ENCODE assay signal across 25 cellular contexts in the genomic region with DNA sequence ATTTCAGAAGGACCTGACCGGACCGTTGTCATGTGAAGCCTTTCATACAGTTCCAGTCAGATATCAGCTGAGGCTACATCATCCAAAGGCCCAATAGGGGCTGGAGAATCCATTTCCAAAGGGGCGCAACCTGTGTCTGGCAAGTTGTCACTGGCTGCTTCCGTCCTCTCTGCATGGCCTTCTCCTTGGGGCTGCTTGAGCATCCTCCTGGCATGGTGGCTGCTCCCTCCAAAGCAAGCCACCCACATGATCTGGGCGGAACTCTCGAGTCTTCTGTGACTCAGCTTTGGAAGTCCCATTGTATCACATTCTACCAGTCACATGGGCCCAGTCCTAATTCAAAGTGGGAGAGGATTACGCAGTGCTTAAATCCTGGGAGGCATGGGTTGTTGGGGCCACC.
"Had no signal": no experiment of that assay in that cellular context is flagged by ENCODE, and none has a peak within 500 bp of the region (broad histone marks: within the 10 kb centered on the region; RNA-seq: fewer than 3 reads in every experiment).

No MANE protein-coding gene starts in this region.

- H3K4me3 Mint-ChIP-seq: nephron; neural crest cell; stimulated activated memory B cell treated with anti-CD40 and anti-IgM and Interleukin-4, amounts not matched to agents 10 μg/mL and 1 μg/mL and 100 μg/mL, for 72 hours had no signal

- H3K36me3 Mint-ChIP-seq: stimulated activated memory B cell treated with anti-CD40 and anti-IgM and Interleukin-4, amounts not matched to agents 10 μg/mL and 1 μg/mL and 100 μg/mL, for 72 hours had no signal

- ATAC-seq: left colon; left lung; naive thymus-derived CD8-positive, alpha-beta T cell; right lobe of liver; stimulated activated memory B cell treated with anti-CD40 and anti-IgM and Interleukin-4, amounts not matched to agents 10 μg/mL and 1 μg/mL and 100 μg/mL, for 72 hours; stimulated activated naive CD8-positive, alpha-beta T cell treated with anti-CD3 and anti-CD28 coated beads, Interleukin-15, amount 100 ng/mL, for 72 hours had no signal

- H3K4me3 ChIP-seq: left lung, lower lobe of right lung, right atrium auricular region, right lobe of liver, smooth muscle cell, tibial nerve, upper lobe of left lung had no signal

- H3K27me3 ChIP-seq: left lung, right atrium auricular region, right lobe of liver, tibial nerve, upper lobe of left lung had no signal

- DNase-seq: hippocampal formation; kidney; left colon; lower lobe of right lung; mammary epithelial cell; mesenchymal stem cell; naive thymus-derived CD8-positive, alpha-beta T cell; nucleus accumbens; right lobe of liver; stimulated activated CD4-positive, alpha-beta T cell treated with anti-CD3 and anti-CD28 coated beads, Interleukin-1b, Interleukin-23, amount 100 ng/mL, for 48 hours; stimulated activated CD4-positive, alpha-beta T cell treated with anti-CD3 and anti-CD28 coated beads, Interleukin-2, amount 100 ng/mL, for 48 hours; stimulated activated CD4-positive, alpha-beta T cell treated with anti-CD3 and anti-CD28 coated beads, Interleukin-4, amount 100 ng/mL, for 4 hours; stimulated activated CD8-positive, alpha-beta memory T cell treated with anti-CD3 and anti-CD28 coated beads, Interleukin-4, amount 100 ng/mL, for 48 hours; stimulated activated naive CD4-positive, alpha-beta T cell treated with Interleukin-2 at 50 U/mL for 16 hours; substantia nigra; upper lobe of left lung had no signal

- H3K27ac ChIP-seq: left lung, lower lobe of right lung, right atrium auricular region, right lobe of liver, tibial nerve, upper lobe of left lung had no signal

- H3K27ac Mint-ChIP-seq: nephron; progenitor cell of endocrine pancreas; stimulated activated memory B cell treated with anti-CD40 and anti-IgM and Interleukin-4, amounts not matched to agents 10 μg/mL and 1 μg/mL and 100 μg/mL, for 72 hours had no signal

- H3K4me1 Mint-ChIP-seq: nephron; stimulated activated memory B cell treated with anti-CD40 and anti-IgM and Interleukin-4, amounts not matched to agents 10 μg/mL and 1 μg/mL and 100 μg/mL, for 72 hours had no signal

- H3K36me3 ChIP-seq: left lung, lower lobe of right lung, right atrium auricular region, right lobe of liver, tibial nerve, upper lobe of left lung had no signal

- H3K27me3 Mint-ChIP-seq: stimulated activated memory B cell treated with anti-CD40 and anti-IgM and Interleukin-4, amounts not matched to agents 10 μg/mL and 1 μg/mL and 100 μg/mL, for 72 hours; stimulated activated naive CD8-positive, alpha-beta T cell treated with anti-CD3 and anti-CD28 coated beads, Interleukin-15, amount 100 ng/mL, for 72 hours had no signal

- H3K9me3 ChIP-seq: left lung, lower lobe of right lung, right lobe of liver had no signal

- H3K4me1 ChIP-seq: left lung, lower lobe of right lung, right atrium auricular region, right lobe of liver, tibial nerve, upper lobe of left lung had no signal
